In the genomic region with DNA sequence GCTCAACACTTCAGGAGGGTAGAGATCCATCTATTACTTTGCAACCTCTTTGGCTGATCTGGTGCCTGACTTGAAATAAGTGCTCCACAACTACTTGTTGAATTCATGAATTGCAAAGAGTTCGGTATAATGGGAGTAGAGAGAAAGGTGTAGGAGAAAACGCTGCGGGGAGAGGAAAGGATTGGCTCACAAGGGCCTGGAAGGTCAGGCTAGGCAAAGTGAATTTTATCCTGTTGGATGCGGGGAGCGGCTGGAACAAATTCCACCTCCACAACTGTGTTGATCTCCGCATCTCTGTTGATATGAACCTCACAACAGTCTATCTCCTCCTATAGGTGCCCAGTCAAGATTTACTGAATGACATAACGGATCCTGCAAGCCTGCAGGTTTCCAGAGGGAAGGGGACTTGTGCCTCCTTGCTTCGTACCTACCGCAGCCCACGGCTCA, we compare ENCODE assay signal across 8 cellular contexts. TPM values are rescaled to one million over a fixed set of nuclear protein-coding genes. Genes with fewer than 3 reads are reported as not detected.
A peak's percentile ranks its signal among the peaks of the same experiment; 100 is the strongest.
DNase-seq lines count a peak whose midpoint lies in the region; ATAC-seq, FAIRE-seq and TF ChIP-seq lines count a peak whose summit lies in the region.

No MANE protein-coding gene starts in this region.

- H3K36me3 Mint-ChIP-seq in astrocyte (ENCODE audit: low read depth, unreplicated experiment), result peaks cover 7% of the 10 kb centered on the region

- DNase-seq in astrocyte (ENCODE audit: low read depth) (no peak), left kidney (ENCODE audit: low read depth, low spot score) (peak; percentile 60), testis (no peak), DMS114 treated with DMSO at 0.1 percent for 48 hours (lab: John Stamatoyannopoulos, UW; ENCODE audit: unreplicated experiment) (no peak)

- no peaks in the 10 kb centered on the region for H3K9me3 Mint-ChIP-seq in astrocyte (ENCODE audit: unreplicated experiment)

- H3K4me2 ChIP-seq in BLaER1 (peak overlapping the region; percentile 95), astrocyte (ENCODE audit: low read length) (peak overlapping the region; percentile 88)

- H3K36me3 ChIP-seq in BLaER1 (peaks cover 23% of the 10 kb centered on the region), astrocyte (ENCODE audit: insufficient read depth, low read length) (no peaks in the 10 kb centered on the region), testis (ENCODE audit: low read depth, missing control alignments) (no peaks in the 10 kb centered on the region)

- peak overlapping the region; percentile 89 for H3K4me3 Mint-ChIP-seq in astrocyte (ENCODE audit: unreplicated experiment)

- H3K4me1 ChIP-seq in BLaER1 (peaks cover 48% of the 10 kb centered on the region), astrocyte (ENCODE audit: insufficient read depth, low read length) (peaks cover 8% of the 10 kb centered on the region), testis (peaks cover 5% of the 10 kb centered on the region)

- no peak overlapping the region for H3K27ac Mint-ChIP-seq in astrocyte (ENCODE audit: unreplicated experiment)

- intact Hi-C loops in testis (cut with DNase I; ENCODE audit: low total_unique reads), result no loop called here

- 2% methylated on average over 7 to 10 of the region's 10 CpGs for WGBS in testis, 2 donors

- peak overlapping the region; percentile 94 for H3K4me3 ChIP-seq in BLaER1
- peak overlapping the region; percentile 95 for H3K4me3 ChIP-seq in astrocyte (ENCODE audit: insufficient read depth, low read depth, low read length)
- peak overlapping the region; percentile 70 to 88 for H3K4me3 ChIP-seq in testis

- TF ChIP-seq CTCF in astrocyte (IDR thresholded peaks at IDR 0.05; ENCODE audit: insufficient read depth, low read depth, low read length), result no peak
- TF ChIP-seq CTCF in testis (IDR thresholded peaks at IDR 0.05), result no peak

- no peak for TF ChIP-seq POLR2A in testis (IDR thresholded peaks at IDR 0.05)

- H3K9me3 ChIP-seq in BLaER1 (no peaks in the 10 kb centered on the region), astrocyte (ENCODE audit: insufficient read depth, low read depth, low read length) (no peaks in the 10 kb centered on the region), testis (no peaks in the 10 kb centered on the region)

- peak overlapping the region; percentile 90 for H3K9ac ChIP-seq in BLaER1
- peak overlapping the region; percentile 95 for H3K9ac ChIP-seq in astrocyte (ENCODE audit: low read length)

- H3K27me3 Mint-ChIP-seq in astrocyte (ENCODE audit: low read depth, unreplicated experiment), result no peaks in the 10 kb centered on the region

- ATAC-seq in HG02610 (IDR thresholded peaks at IDR 0.05; ENCODE audit: unreplicated experiment) (peak; percentile 13), GM18520 (IDR thresholded peaks at IDR 0.05; ENCODE audit: unreplicated experiment) (no peak), HG03432 (IDR thresholded peaks at IDR 0.05; ENCODE audit: unreplicated experiment) (no peak)

- FAIRE-seq in astrocyte (lab: Jason Lieb, UNC), result no peak

- H4K20me1 ChIP-seq in BLaER1, result peaks cover 10% of the 10 kb centered on the region; the same call in 1 of the 2 replicates
- peaks cover 8% of the 10 kb centered on the region for H4K20me1 ChIP-seq in astrocyte (ENCODE audit: insufficient read depth, low read length)

- peak overlapping the region; percentile 73 for H2AFZ ChIP-seq in astrocyte (ENCODE audit: low read depth, low read length)

- peaks cover 19% of the 10 kb centered on the region for H3K4me1 Mint-ChIP-seq in astrocyte (ENCODE audit: low read depth, unreplicated experiment)

- H3K27me3 ChIP-seq in BLaER1, result no peaks in the 10 kb centered on the region
- H3K27me3 ChIP-seq in astrocyte (ENCODE audit: insufficient read depth, low read length), result no peaks in the 10 kb centered on the region
- H3K27me3 ChIP-seq in testis, result no peaks in the 10 kb centered on the region

- peaks cover 42% of the 10 kb centered on the region for H3K79me2 ChIP-seq in astrocyte (ENCODE audit: insufficient read depth, low read length)

- H3K27ac ChIP-seq in BLaER1 (peak overlapping the region; percentile 91), astrocyte (ENCODE audit: low read depth, low read length) (peak overlapping the region; percentile 55), testis (peak overlapping the region in 1 of 2 donors; percentile 24)

RNA-seq across cellular contexts. Expression of a gene that starts 0.7 kb away (rescaled TPM):
- total RNA-seq in astrocyte (7.8 and 7.9 TPM in 2 replicates), testis (10 to 100 TPM; 28.0 to 41.3 TPM)
- 25.9 TPM for polyA plus RNA-seq in testis (ENCODE audit: insufficient read depth, low read depth, low replicate concordance)

RNA-seq across cellular contexts. Expression of a gene that starts 33.5 kb away (rescaled TPM):
- total RNA-seq in astrocyte (0.17 and 0.23 TPM in 2 replicates), testis (1 to 10 TPM; 1.9 to 3.0 TPM)
- polyA plus RNA-seq in testis (ENCODE audit: insufficient read depth, low read depth, low replicate concordance), result 0.76 TPM

RNA-seq across cellular contexts. Expression of a gene that starts 43.8 kb away (rescaled TPM):
- total RNA-seq in astrocyte (16.2 and 16.9 TPM in 2 replicates), testis (10 to 100 TPM; 54.0 to 54.5 TPM)
- polyA plus RNA-seq in testis (ENCODE audit: insufficient read depth, low read depth, low replicate concordance), result 25.9 TPM
